In the genomic region with DNA sequence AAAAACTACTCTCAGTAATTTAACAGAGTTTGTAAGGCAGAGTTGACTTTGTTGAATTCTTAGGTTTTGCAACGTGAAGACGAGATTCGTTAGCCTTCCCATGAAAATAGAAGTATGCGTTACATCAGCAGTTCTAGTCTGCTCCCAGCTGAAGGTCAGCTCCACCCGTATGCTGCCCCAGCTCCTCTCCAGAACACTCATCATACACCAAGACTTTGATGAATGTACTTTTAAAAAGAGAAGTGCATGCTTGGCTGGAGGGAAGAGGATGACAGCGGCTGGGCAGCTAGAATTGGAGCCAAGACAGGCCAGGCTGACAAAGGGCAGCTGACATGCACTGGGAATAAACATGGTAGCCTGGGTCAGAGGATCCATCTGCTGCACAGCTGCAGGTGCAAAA, we compare ENCODE assay signal across 8 cellular contexts.
"Had no signal": no experiment of that assay in that cellular context is flagged by ENCODE, and none has a peak within 500 bp of the region (broad histone marks: within the 10 kb centered on the region; RNA-seq: fewer than 3 reads in every experiment).

No MANE protein-coding gene starts in this region.

- H3K27ac ChIP-seq: HL-60 had no signal

- H3K4me3 Mint-ChIP-seq: HFFc6, IgD-negative memory B cell had no signal

- H3K4me3 ChIP-seq: HAP-1 had no signal

- ATAC-seq: HCT116, HepG2 had no signal

- H3K36me3 ChIP-seq: HAP-1 had no signal

- H3K36me3 Mint-ChIP-seq: IgD-negative memory B cell had no signal

- H3K27ac Mint-ChIP-seq: HFFc6, IgD-negative memory B cell had no signal

- H3K4me1 Mint-ChIP-seq: IgD-negative memory B cell had no signal

- H3K27me3 Mint-ChIP-seq: IgD-negative memory B cell had no signal

- H3K9me3 ChIP-seq: HAP-1 had no signal

- H3K4me1 ChIP-seq: HAP-1 had no signal

- DNase-seq: GOT3, H7, HFFc6 had no signal
